21 cellular contexts compared by ENCODE assay signal in genomic region chr7:30971840-30972563, GRCh38. TPM values are rescaled to one million over a fixed set of nuclear protein-coding genes. Genes with fewer than 3 reads are reported as not detected.
DNase-seq lines count a peak whose midpoint lies in the region; ATAC-seq and TF ChIP-seq lines count a peak whose summit lies in the region.
"Had no signal": no experiment of that assay in that cellular context is flagged by ENCODE, and none has a peak within 500 bp of the region (broad histone marks: within the 10 kb centered on the region; RNA-seq: fewer than 3 reads in every experiment).

No MANE protein-coding gene starts in this region.

- H3K27me3 ChIP-seq in heart right ventricle (peaks cover 0 to 23% (median 0%) of the 10 kb centered on the region in 7 donors), right atrium auricular region (no peaks in the 10 kb centered on the region)
- peaks cover 4% of the 10 kb centered on the region for H3K27me3 ChIP-seq in CD4-positive, alpha-beta T cell (ENCODE audit: control insufficient read depth, insufficient read depth, low read length)

- no peak overlapping the region for H3K27ac Mint-ChIP-seq in mesothelial cell of epicardium
- no peak overlapping the region for H3K27ac Mint-ChIP-seq in CD4-positive, alpha-beta T cell
- H3K27ac Mint-ChIP-seq: CD4-positive, alpha-beta memory T cell had no signal

- no peaks in the 10 kb centered on the region for H3K36me3 ChIP-seq in heart right ventricle
- no peaks in the 10 kb centered on the region for H3K36me3 ChIP-seq in right atrium auricular region
- H3K36me3 ChIP-seq: SJCRH30 had no signal

- H3K4me3 ChIP-seq in heart right ventricle (no peak overlapping the region), right atrium auricular region (no peak overlapping the region)
- H3K4me3 ChIP-seq: GM23248, SJCRH30 had no signal

- peaks cover 55% of the 10 kb centered on the region for H3K27me3 Mint-ChIP-seq in mesothelial cell of epicardium (ENCODE audit: low read depth)
- peaks cover 29% of the 10 kb centered on the region for H3K27me3 Mint-ChIP-seq in CD4-positive, alpha-beta T cell

- peaks cover 0 to 16% (median 7%) of the 10 kb centered on the region in 9 donors for H3K4me1 ChIP-seq in heart right ventricle
- H3K4me1 ChIP-seq in right atrium auricular region = peaks cover 0 to 9% of the 10 kb centered on the region in 2 donors
- H3K4me1 ChIP-seq: SJCRH30 had no signal

- 41 to 44% methylated on average over 15 of the region's 15 CpGs for WGBS in heart right ventricle, 2 donors

- H3K27ac ChIP-seq in heart right ventricle (no peak overlapping the region), right atrium auricular region (no peak overlapping the region)
- H3K27ac ChIP-seq in CD4-positive, alpha-beta T cell (ENCODE audit: low read depth, low read length) = no peak overlapping the region
- H3K27ac ChIP-seq: GM23248, SJCRH30 had no signal

- H3K9me3 ChIP-seq in heart right ventricle = no peaks in the 10 kb centered on the region
- H3K9me3 ChIP-seq in right atrium auricular region = no peaks in the 10 kb centered on the region
- no peaks in the 10 kb centered on the region for H3K9me3 ChIP-seq in CD4-positive, alpha-beta T cell (ENCODE audit: control insufficient read depth, low read length)
- H3K9me3 ChIP-seq: SJCRH30 had no signal

- intact Hi-C loops in heart right ventricle (cut with DNase I) (loop anchor here in 2 of 10 donors (5.0 kb wide), 2 partner anchors 35 to 230 kb away; no protein-coding TSS in a partner anchor), Right ventricle myocardium superior (cut with DNase I) (loop anchor here (5.0 kb wide), 1 partner anchor 230 kb away; no protein-coding TSS in a partner anchor), posterior vena cava (cut with DNase I) (loop anchor here in 1 of 2 donors (10.0 kb wide), 1 partner anchor 167 kb away; no protein-coding TSS in a partner anchor)
- intact Hi-C loops in CD4-positive, alpha-beta T cell (cut with DNase I, micrococcal nuclease) = no loop called here

- in situ Hi-C loops in GM13976 (cut with MboI; ENCODE audit: low sequenced_read_pairs, unreplicated experiment) = no loop called here

- H3K36me3 Mint-ChIP-seq in mesothelial cell of epicardium = no peaks in the 10 kb centered on the region
- no peaks in the 10 kb centered on the region for H3K36me3 Mint-ChIP-seq in CD4-positive, alpha-beta T cell (ENCODE audit: low read depth)
- H3K36me3 Mint-ChIP-seq: CD4-positive, alpha-beta memory T cell had no signal

- POLR2A ChIA-PET in CD4-positive, alpha-beta T cell (lab: Charles Lee) = no interaction called here

- TF ChIP-seq CTCF in heart right ventricle (IDR thresholded peaks at IDR 0.05) (no peak), GM13976 (IDR thresholded peaks at IDR 0.05; ENCODE audit: borderline replicate concordance, control extremely low read depth, extremely low read depth, insufficient read depth, missing control alignments) (no peak), right atrium auricular region (IDR thresholded peaks at IDR 0.05) (no peak), mesothelial cell of epicardium (IDR thresholded peaks at IDR 0.05; ENCODE audit: unreplicated experiment) (no peak)
- TF ChIP-seq CTCF in CD4-positive, alpha-beta T cell (IDR thresholded peaks at IDR 0.05) = no peak

- peak in 5 of 8 donors; percentile 23 to 65 (median 45) for ATAC-seq in heart right ventricle
- no peak for ATAC-seq in Right ventricle myocardium superior (ENCODE audit: poor library complexity)
- no peak for ATAC-seq in GM19035 (IDR thresholded peaks at IDR 0.05; ENCODE audit: unreplicated experiment)
- ATAC-seq in CD4-positive, alpha-beta T cell (ENCODE audit: poor library complexity) = no peak

- CTCF ChIA-PET in CD4-positive, alpha-beta T cell (lab: Charles Lee) = no interaction called here

- no peaks in the 10 kb centered on the region for H3K9me3 Mint-ChIP-seq in mesothelial cell of epicardium
- no peaks in the 10 kb centered on the region for H3K9me3 Mint-ChIP-seq in CD4-positive, alpha-beta T cell
- H3K9me3 Mint-ChIP-seq: CD4-positive, alpha-beta memory T cell had no signal

- DNase-seq in heart right ventricle (no peak), Right ventricle myocardium superior (no peak), GM13976 (ENCODE audit: low spot score) (peak; percentile 2), right atrium auricular region (ENCODE audit: low spot score) (peak; percentile 49), posterior vena cava (ENCODE audit: low spot score) (peak; percentile 51), mesothelial cell of epicardium (ENCODE audit: low spot score in 2 of 2, unreplicated experiment in 2 of 2) (no peak)
- no peak for DNase-seq in CD4-positive, alpha-beta T cell
- DNase-seq: AML-193; CD4-positive, alpha-beta memory T cell; GM23248; MV-4-11; NCI-H1417; NCI-H1930; NCI-H446; NCI-H69; NK-92 treated with Interleukin-12 subunit alpha and Interleukin-12 subunit beta, amount 100 ng/mL, for 24 hours; SJCRH30 had no signal

- no peak overlapping the region for H3K4me3 Mint-ChIP-seq in mesothelial cell of epicardium
- H3K4me3 Mint-ChIP-seq in CD4-positive, alpha-beta T cell = no peak overlapping the region
- H3K4me3 Mint-ChIP-seq: CD4-positive, alpha-beta memory T cell had no signal

- no peaks in the 10 kb centered on the region for H3K4me1 Mint-ChIP-seq in mesothelial cell of epicardium
- no peaks in the 10 kb centered on the region for H3K4me1 Mint-ChIP-seq in CD4-positive, alpha-beta T cell (ENCODE audit: low read depth)

RNA-seq across cellular contexts. Expression of gene GHRHR, which starts 8.2 kb away (rescaled TPM):
- total RNA-seq in heart right ventricle (not detected), Right ventricle myocardium superior (not detected), right atrium auricular region (not detected), posterior vena cava (1 to 10 TPM in 1 of 2 donors, not detected in 1; 1.2 TPM), mesothelial cell of epicardium (1.6 TPM in 1 of 3 replicates, not detected in the others)
- not detected for polyA plus RNA-seq in heart right ventricle
- not detected for total RNA-seq in CD4-positive, alpha-beta T cell
- total RNA-seq: CD4-positive, alpha-beta memory T cell; G401; GM23248; OCI-LY7; RPMI7951; SJCRH30 had no signal
- polyA plus RNA-seq: CD4-positive, alpha-beta memory T cell; GM23248 had no signal

Comparison
In these comparisons a context has a peak if more than half of its experiments do, and no peak if none do; other contexts are left out.
1. ATAC-seq: peak in heart right ventricle (5 of 8); none in Right ventricle myocardium superior (single experiment), GM19035 (single experiment) and CD4-positive, alpha-beta T cell (single experiment).
2. DNase-seq: peak in GM13976 (single experiment), right atrium auricular region (single experiment) and posterior vena cava (single experiment); none in heart right ventricle (0 of 2), Right ventricle myocardium superior (single experiment), mesothelial cell of epicardium (0 of 2) and CD4-positive, alpha-beta T cell (0 of 10).